In genomic region chr1:151435174-151435573, GRCh38 we compare ENCODE assay signal across 17 cellular contexts.
"Had no signal": no experiment of that assay in that cellular context is flagged by ENCODE, and none has a peak within 500 bp of the region (broad histone marks: within the 10 kb centered on the region; RNA-seq: fewer than 3 reads in every experiment).

No MANE protein-coding gene starts in this region.

- H3K9me3 Mint-ChIP-seq: activated naive CD8-positive, alpha-beta T cell treated with anti-CD3 and anti-CD28 coated beads for 36 hours; memory B cell; natural killer cell treated with Interleukin-12 subunit alpha and Interleukin-12 subunit beta and Interleukin-15 and Interleukin-18, amount 100 ng/mL, for 72 hours; stimulated activated naive CD8-positive, alpha-beta T cell treated with anti-CD3 and anti-CD28 coated beads, Interleukin-15, Interleukin-2, amounts not matched to agents 100 ng/mL and 50 ng/mL, for 24 hours; T-helper 2 cell treated with Interferon-gamma antibody and Interleukin-4, amounts not matched to agents 5 μg/mL and 100 μg/mL, for 36 hours had no signal

- ATAC-seq: left lobe of liver; natural killer cell treated with Interleukin-12 subunit alpha and Interleukin-12 subunit beta and Interleukin-15 and Interleukin-18, amount 100 ng/mL, for 72 hours had no signal

- H3K27me3 ChIP-seq: ascending aorta, right lobe of liver, upper lobe of left lung had no signal

- H3K36me3 Mint-ChIP-seq: natural killer cell treated with Interleukin-12 subunit alpha and Interleukin-12 subunit beta and Interleukin-15 and Interleukin-18, amount 100 ng/mL, for 72 hours had no signal

- H3K4me3 ChIP-seq: ascending aorta, psoas muscle, right lobe of liver, upper lobe of left lung had no signal

- H3K9me3 ChIP-seq: ascending aorta, psoas muscle, right lobe of liver, upper lobe of left lung had no signal

- H3K27me3 Mint-ChIP-seq: activated naive CD8-positive, alpha-beta T cell treated with anti-CD3 and anti-CD28 coated beads for 36 hours; memory B cell; natural killer cell treated with Interleukin-12 subunit alpha and Interleukin-12 subunit beta and Interleukin-15 and Interleukin-18, amount 100 ng/mL, for 72 hours; stimulated activated naive CD8-positive, alpha-beta T cell treated with anti-CD3 and anti-CD28 coated beads, Interleukin-15, Interleukin-2, amounts not matched to agents 100 ng/mL and 50 ng/mL, for 24 hours had no signal

- H3K4me1 ChIP-seq: right lobe of liver had no signal

- H3K27ac Mint-ChIP-seq: activated naive CD8-positive, alpha-beta T cell treated with anti-CD3 and anti-CD28 coated beads for 36 hours; memory B cell; natural killer cell treated with Interleukin-12 subunit alpha and Interleukin-12 subunit beta and Interleukin-15 and Interleukin-18, amount 100 ng/mL, for 72 hours; stimulated activated naive CD8-positive, alpha-beta T cell treated with anti-CD3 and anti-CD28 coated beads, Interleukin-15, Interleukin-2, amounts not matched to agents 100 ng/mL and 50 ng/mL, for 24 hours had no signal

- DNase-seq: activated gamma-delta T cell treated with Interleukin-2 at 50 U/mL for 16 hours; activated naive CD8-positive, alpha-beta T cell treated with anti-CD3 and anti-CD28 coated beads for 36 hours; activated T-cell treated with anti-CD3 and anti-CD28 coated beads, Interleukin-2, amount 50 U/mL, for 1 hour; caudate nucleus; effector memory CD4-positive, alpha-beta T cell; islet precursor cell; nucleus accumbens; psoas muscle; right lobe of liver; stimulated activated CD4-positive, alpha-beta T cell treated with anti-CD3 and anti-CD28 coated beads, Interleukin-2, amount 100 ng/mL, for 24 hours; upper lobe of left lung had no signal

- H3K4me3 Mint-ChIP-seq: activated naive CD8-positive, alpha-beta T cell treated with anti-CD3 and anti-CD28 coated beads for 36 hours; memory B cell; natural killer cell treated with Interleukin-12 subunit alpha and Interleukin-12 subunit beta and Interleukin-15 and Interleukin-18, amount 100 ng/mL, for 72 hours; stimulated activated naive CD8-positive, alpha-beta T cell treated with anti-CD3 and anti-CD28 coated beads, Interleukin-15, Interleukin-2, amounts not matched to agents 100 ng/mL and 50 ng/mL, for 24 hours; T-helper 2 cell treated with Interferon-gamma antibody and Interleukin-4, amounts not matched to agents 5 μg/mL and 100 μg/mL, for 36 hours had no signal
